8 cellular contexts compared by ENCODE assay signal in genomic region chr12:109111775-109112491, GRCh38. TPM values are rescaled to one million over a fixed set of nuclear protein-coding genes. Genes with fewer than 3 reads are reported as not detected.
DNase-seq lines count a peak whose midpoint lies in the region; ATAC-seq lines count a peak whose summit lies in the region.

No MANE protein-coding gene starts in this region.

- ATAC-seq in left lobe of liver (peak; percentile 44), HG03469 (IDR thresholded peaks at IDR 0.05; ENCODE audit: unreplicated experiment) (no peak), HG02642 (IDR thresholded peaks at IDR 0.05; ENCODE audit: poor library complexity, unreplicated experiment) (no peak)

- peak; percentile 67 for DNase-seq in D341Med (ENCODE audit: low spot score)
- peak; percentile 50 for DNase-seq in LHCN-M2 (ENCODE audit: low read depth)
- DNase-seq in activated CD4-positive, alpha-beta T cell treated with anti-CD3 and anti-CD28 coated beads for 48 hours = peak; percentile 72
- DNase-seq in dermis blood vessel endothelial cell = peak; percentile 78
- peak; percentile 65 for DNase-seq in left lobe of liver (ENCODE audit: low spot score)
- peak; percentile 27 for DNase-seq in stimulated activated CD4-positive, alpha-beta T cell treated with anti-CD3 and anti-CD28 coated beads, Interleukin-1b, Interleukin-23, amount 100 ng/mL, for 48 hours

RNA-seq across cellular contexts. Expression of gene ACACB, which starts 4.5 kb away (rescaled TPM):
- total RNA-seq in LHCN-M2 (2014; rRNA removed) = 2.2 and 2.3 TPM in 2 replicates
- 2.2 TPM for polyA plus RNA-seq in LHCN-M2 (2012)
- 6.0 and 8.8 TPM in 2 replicates for total RNA-seq in dermis blood vessel endothelial cell
- 232 TPM for total RNA-seq in left lobe of liver

RNA-seq across cellular contexts. Expression of gene UNG, which starts 14.5 kb away (rescaled TPM):
- 76.5 and 87.1 TPM in 2 replicates for total RNA-seq in LHCN-M2 (2014; rRNA removed)
- polyA plus RNA-seq in LHCN-M2 (2012) = 26.7 TPM
- 29.1 and 33.5 TPM in 2 replicates for total RNA-seq in dermis blood vessel endothelial cell
- 17.2 TPM for total RNA-seq in left lobe of liver

RNA-seq across cellular contexts. Expression of gene ALKBH2, which starts 18.7 kb away (rescaled TPM):
- 7.5 and 14.8 TPM in 2 replicates for total RNA-seq in LHCN-M2 (2014; rRNA removed)
- polyA plus RNA-seq in LHCN-M2 (2012) = 14.7 TPM
- 5.5 and 8.0 TPM in 2 replicates for total RNA-seq in dermis blood vessel endothelial cell
- total RNA-seq in left lobe of liver = 11.5 TPM

RNA-seq across cellular contexts. Expression of gene USP30, which starts 59.6 kb away (rescaled TPM):
- total RNA-seq in LHCN-M2 (2014; rRNA removed) (7.6 and 10.7 TPM in 2 replicates), dermis blood vessel endothelial cell (6.2 and 7.0 TPM in 2 replicates), left lobe of liver (12.3 TPM)
- 4.4 TPM for polyA plus RNA-seq in LHCN-M2 (2012)

Comparison
In these comparisons a context has a peak if more than half of its experiments do, and no peak if none do; other contexts are left out.
1. DNase-seq: peak in every context shown above with its lines; median percentile 78 in dermis blood vessel endothelial cell; 72 in activated CD4-positive, alpha-beta T cell treated with anti-CD3 and anti-CD28 coated beads for 48 hours; 67 in D341Med; 65 in left lobe of liver; 50 in LHCN-M2; 27 in stimulated activated CD4-positive, alpha-beta T cell treated with anti-CD3 and anti-CD28 coated beads, Interleukin-1b, Interleukin-23, amount 100 ng/mL, for 48 hours.
2. RNA of gene ACACB, which starts 4.5 kb away (total RNA-seq): 232 TPM in left lobe of liver (single experiment); 6.0 to 8.8 TPM in dermis blood vessel endothelial cell and 2.2 to 2.3 TPM in LHCN-M2; every median in the first group is over 10 times any median in the second.